ENCODE assay signal across 1 cellular context in genomic region chr3:58217209-58217811, GRCh38.
TF ChIP-seq lines count a peak whose summit lies in the region.

No MANE protein-coding gene starts in this region.

TF ChIP-seq in HepG2, 621 proteins besides CTCF, POLR2A, EP300 and RAD21 (continued from another document and continues in another):
- TF ChIP-seq NFAT5 (CRISPR knock-in tag; IDR thresholded peaks at IDR 0.05) (no peak), PITX1 (CRISPR knock-in tag; IDR thresholded peaks at IDR 0.05) (peak; percentile 78), HDAC2 (CRISPR knock-in tag; IDR thresholded peaks at IDR 0.05) (peak; percentile 79), ZBTB26 (CRISPR knock-in tag; IDR thresholded peaks at IDR 0.05; ENCODE audit: borderline replicate concordance) (peak; percentile 67), ZSCAN5A (CRISPR knock-in tag; IDR thresholded peaks at IDR 0.05; ENCODE audit: borderline replicate concordance) (no peak), HOXA3 (CRISPR knock-in tag; IDR thresholded peaks at IDR 0.05) (peak; percentile 61; the same call in 1 of the 2 replicates), HOXA5 (CRISPR knock-in tag; IDR thresholded peaks at IDR 0.05) (no peak), ZNF362 (CRISPR knock-in tag; IDR thresholded peaks at IDR 0.05; ENCODE audit: borderline replicate concordance) (no peak), U2AF2 (IDR thresholded peaks at IDR 0.05; ENCODE audit: low read depth, low read length) (no peak), BCLAF1 (IDR thresholded peaks at IDR 0.05) (no peak), SAFB2 (CRISPR knock-in tag; IDR thresholded peaks at IDR 0.05; ENCODE audit: borderline replicate concordance, low read depth) (no peak), GRHL1 (CRISPR knock-in tag; conservative IDR thresholded peaks at IDR 0.05) (no peak), DMTF1 (CRISPR knock-in tag; IDR thresholded peaks at IDR 0.05) (no peak), ZNF598 (CRISPR knock-in tag; IDR thresholded peaks at IDR 0.05; ENCODE audit: borderline replicate concordance) (peak; percentile 67; the same call in 1 of the 2 replicates), HNRNPH1 (optimal IDR thresholded peaks at IDR 0.05; ENCODE audit: low read depth, low read length) (no peak), KLF15 (CRISPR knock-in tag; IDR thresholded peaks at IDR 0.05; ENCODE audit: borderline replicate concordance) (no peak), RFX1 (IDR thresholded peaks at IDR 0.05) (no peak), KLF12 (CRISPR knock-in tag; IDR thresholded peaks at IDR 0.05; ENCODE audit: borderline replicate concordance) (0 out of 2 replicates have a peak, but pooled peaks have one; percentile 35), ZNF263 (CRISPR knock-in tag; IDR thresholded peaks at IDR 0.05) (peak; percentile 60), NR0B2 (CRISPR knock-in tag; IDR thresholded peaks at IDR 0.05) (no peak), AHDC1 (CRISPR knock-in tag; IDR thresholded peaks at IDR 0.05; ENCODE audit: borderline replicate concordance) (no peak), ZNF597 (CRISPR knock-in tag; IDR thresholded peaks at IDR 0.05) (no peak; the same call in 1 of the 2 replicates), ZSCAN12 (CRISPR knock-in tag; IDR thresholded peaks at IDR 0.05) (no peak), ZNF841 (CRISPR knock-in tag; IDR thresholded peaks at IDR 0.05; ENCODE audit: borderline replicate concordance) (no peak), ZNF441 (CRISPR knock-in tag; IDR thresholded peaks at IDR 0.05; ENCODE audit: borderline replicate concordance) (no peak), HDAC6 (IDR thresholded peaks at IDR 0.05; ENCODE audit: low read depth, low read length) (no peak), GABPA (IDR thresholded peaks at IDR 0.05; ENCODE audit: low read depth, low read length) (no peak), GABPA (CRISPR knock-in tag; IDR thresholded peaks at IDR 0.05; ENCODE audit: low read depth) (no peak)
